ENCODE assay signal across 9 cellular contexts in the genomic region with DNA sequence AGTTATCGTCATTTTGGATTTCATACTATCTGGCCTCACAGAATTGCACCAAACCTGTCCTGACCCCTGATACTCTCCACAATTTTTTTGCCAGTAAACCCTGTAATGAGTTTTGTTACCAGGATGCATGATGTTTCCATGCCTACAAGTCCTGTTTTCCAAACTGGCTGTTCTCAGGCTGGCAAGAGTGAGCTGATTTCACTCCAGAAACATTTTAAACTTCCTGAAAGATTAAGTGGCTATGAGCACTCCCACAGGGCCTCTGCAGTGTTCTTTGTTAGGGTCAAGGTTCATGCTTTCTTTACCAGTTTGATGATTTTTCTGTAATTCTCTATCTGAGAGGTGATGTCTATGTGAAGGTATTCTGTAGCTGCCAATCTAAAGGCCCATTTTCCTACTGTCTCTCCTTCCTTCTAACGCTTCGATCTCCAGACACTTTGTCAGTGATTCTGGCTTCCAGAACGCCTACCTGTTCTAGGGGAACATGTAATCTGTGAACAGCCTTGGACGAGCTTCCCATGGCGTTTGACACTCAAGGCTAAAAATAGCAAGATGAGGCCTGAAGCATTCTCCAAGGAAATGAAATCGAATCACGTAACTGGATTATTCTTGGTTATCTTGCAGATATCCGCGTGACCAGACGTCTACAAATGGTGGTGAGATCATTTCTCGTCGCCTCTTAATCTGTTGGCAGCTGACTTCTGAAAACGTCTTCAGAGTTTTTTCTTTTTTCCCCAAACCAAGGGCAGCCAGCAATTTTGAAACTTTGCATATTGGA. TPM values are rescaled to one million over a fixed set of nuclear protein-coding genes. Genes with fewer than 3 reads are reported as not detected.
DNase-seq lines count a peak whose midpoint lies in the region; ATAC-seq and TF ChIP-seq lines count a peak whose summit lies in the region.
"Had no signal": no experiment of that assay in that cellular context is flagged by ENCODE, and none has a peak within 500 bp of the region (broad histone marks: within the 10 kb centered on the region; RNA-seq: fewer than 3 reads in every experiment).

No MANE protein-coding gene starts in this region.

- ATAC-seq in GM18868 (IDR thresholded peaks at IDR 0.05; ENCODE audit: unreplicated experiment): no peak
- ATAC-seq in GM18858 (IDR thresholded peaks at IDR 0.05; ENCODE audit: unreplicated experiment): no peak

- WGBS in mesendoderm (ENCODE audit: extremely low coverage, insufficient coverage, low lambda C conversion rate): no CpG with 5 or more reads among the region's 14 CpGs

- H4K8ac ChIP-seq in mesendoderm (ENCODE audit: low read depth, low read length): no peak overlapping the region

- no peaks in the 10 kb centered on the region for H3K36me3 ChIP-seq in mesendoderm (ENCODE audit: control insufficient read depth, insufficient read depth, low read length)

- no peak overlapping the region for H2BK15ac ChIP-seq in mesendoderm (replicated peaks; ENCODE audit: low read depth)

- no peak overlapping the region for H3K9ac ChIP-seq in mesendoderm (ENCODE audit: low read length)

- DNase-seq in NCI-H226 (peak; percentile 85), epithelial cell of esophagus (ENCODE audit: low read depth) (peak; percentile 36), mesendoderm (peak; percentile 87), COR-L47 (lab: John Stamatoyannopoulos, UW) (no peak), NCI-H2227 treated with DMSO at 0.1 percent for 48 hours (lab: John Stamatoyannopoulos, UW) (no peak)
- DNase-seq: KBM-7 had no signal

- H3K27ac ChIP-seq in mesendoderm (ENCODE audit: low read depth, low read length) (peak overlapping the region; percentile 58), temporal lobe (ENCODE audit: low read depth, low read length) (peak overlapping the region; percentile 87)

- H3K79me1 ChIP-seq in mesendoderm (ENCODE audit: low read length): no peaks in the 10 kb centered on the region

- H3K27me3 ChIP-seq in mesendoderm (ENCODE audit: insufficient read depth, low read length, poor library complexity): no peaks in the 10 kb centered on the region

- no peak overlapping the region for H2AK5ac ChIP-seq in mesendoderm (ENCODE audit: low read length)

- peak overlapping the region; percentile 27 for H3K56ac ChIP-seq in mesendoderm (ENCODE audit: low read length)

- H4K5ac ChIP-seq in mesendoderm (ENCODE audit: low read length): no peak overlapping the region

- no peak overlapping the region for H3K18ac ChIP-seq in mesendoderm (ENCODE audit: low read length)

- H2BK120ac ChIP-seq in mesendoderm (ENCODE audit: low read depth, low read length): no peak overlapping the region

- no peak overlapping the region for H3K23ac ChIP-seq in mesendoderm (ENCODE audit: low read length)

- peak overlapping the region; percentile 17 for H2BK5ac ChIP-seq in mesendoderm (ENCODE audit: low read length)

- H3K4ac ChIP-seq in mesendoderm (ENCODE audit: low read depth, low read length): no peak overlapping the region

- no peak overlapping the region for H3K4me3 ChIP-seq in epithelial cell of esophagus (ENCODE audit: low read length)
- H3K4me3 ChIP-seq in mesendoderm (ENCODE audit: low read length): no peak overlapping the region

- H3K4me1 ChIP-seq in mesendoderm (ENCODE audit: control insufficient read depth, low read depth, low read length): peaks cover 2% of the 10 kb centered on the region

- no peaks in the 10 kb centered on the region for H3K79me2 ChIP-seq in mesendoderm (ENCODE audit: control insufficient read depth, insufficient read depth, low read length)

- no peak for TF ChIP-seq CTCF in epithelial cell of esophagus (IDR thresholded peaks at IDR 0.05; ENCODE audit: insufficient read depth, low read depth, low read length, missing control alignments)

- no peak overlapping the region for H3K4me2 ChIP-seq in mesendoderm (ENCODE audit: low read length)

RNA-seq across cellular contexts. Expression of a gene that starts 31.9 kb away (rescaled TPM):
- 3.4 TPM for polyA plus RNA-seq in mesendoderm (2013, experiment 1 of 2)
- polyA plus RNA-seq in mesendoderm (2013, experiment 2 of 2): 3.4 TPM
- 12.3 TPM for total RNA-seq in temporal lobe

Comparison
In these comparisons a context has a peak if more than half of its experiments do, and no peak if none do; other contexts are left out.
1. DNase-seq: peak in NCI-H226 (single experiment), epithelial cell of esophagus (single experiment) and mesendoderm (single experiment); none in COR-L47 (single experiment) and NCI-H2227 treated with DMSO at 0.1 percent for 48 hours (single experiment).